Comparison of ENCODE assay signal across 31 cellular contexts in genomic region chr17:62907961-62908360, GRCh38.
"Had no signal": no experiment of that assay in that cellular context is flagged by ENCODE, and none has a peak within 500 bp of the region (broad histone marks: within the 10 kb centered on the region; RNA-seq: fewer than 3 reads in every experiment).

No MANE protein-coding gene starts in this region.

- H3K27me3 ChIP-seq: brain microvascular endothelial cell had no signal

- H3K4me1 Mint-ChIP-seq: activated CD4-positive, alpha-beta memory T cell treated with anti-CD3 and anti-CD28 coated beads, Interleukin-2, amount 10 ng/mL, durations not matched to agents 7 days and 5 days; activated CD4-positive, alpha-beta T cell treated with anti-CD3 and anti-CD28 coated beads for 36 hours; activated CD4-positive, alpha-beta T cell treated with anti-CD3 and anti-CD28 coated beads, Interleukin-2, amount 10 ng/mL, durations not matched to agents 7 days and 5 days; activated naive CD4-positive, alpha-beta T cell treated with anti-CD3 and anti-CD28 coated beads, Interleukin-2, amount 10 ng/mL, durations not matched to agents 7 days and 5 days had no signal

- H3K36me3 ChIP-seq: brain microvascular endothelial cell had no signal

- H3K4me3 Mint-ChIP-seq: activated CD4-positive, alpha-beta memory T cell treated with anti-CD3 and anti-CD28 coated beads, Interleukin-2, amount 10 ng/mL, durations not matched to agents 7 days and 5 days; activated CD4-positive, alpha-beta T cell treated with anti-CD3 and anti-CD28 coated beads for 36 hours; activated CD4-positive, alpha-beta T cell treated with anti-CD3 and anti-CD28 coated beads, Interleukin-2, amount 10 ng/mL, durations not matched to agents 7 days and 5 days; activated naive CD4-positive, alpha-beta T cell treated with anti-CD3 and anti-CD28 coated beads, Interleukin-2, amount 10 ng/mL, durations not matched to agents 7 days and 5 days; activated T-cell treated with anti-CD3 and anti-CD28 coated beads, Interleukin-2, amount 50 U/mL, for 24 hours; activated T-cell treated with anti-CD3 and anti-CD28 coated beads, Interleukin-2, amount 50 U/mL, for 72 hours; effector memory CD8-positive, alpha-beta T cell had no signal

- ATAC-seq: activated CD4-positive, alpha-beta T cell treated with anti-CD3 and anti-CD28 coated beads for 36 hours; activated naive CD4-positive, alpha-beta T cell treated with anti-CD3 and anti-CD28 coated beads, Interleukin-2, amount 50 U/mL, for 72 hours; activated T-cell treated with anti-CD3 and anti-CD28 coated beads, Interleukin-2, amount 50 U/mL, for 72 hours; effector memory CD8-positive, alpha-beta T cell had no signal

- H3K9me3 Mint-ChIP-seq: activated CD4-positive, alpha-beta memory T cell treated with anti-CD3 and anti-CD28 coated beads, Interleukin-2, amount 10 ng/mL, durations not matched to agents 7 days and 5 days; activated CD4-positive, alpha-beta T cell treated with anti-CD3 and anti-CD28 coated beads, Interleukin-2, amount 10 ng/mL, durations not matched to agents 7 days and 5 days; activated naive CD4-positive, alpha-beta T cell treated with anti-CD3 and anti-CD28 coated beads, Interleukin-2, amount 10 ng/mL, durations not matched to agents 7 days and 5 days; activated T-cell treated with anti-CD3 and anti-CD28 coated beads, Interleukin-2, amount 50 U/mL, for 24 hours had no signal

- H3K36me3 Mint-ChIP-seq: activated naive CD4-positive, alpha-beta T cell treated with anti-CD3 and anti-CD28 coated beads, Interleukin-2, amount 10 ng/mL, durations not matched to agents 7 days and 5 days; activated naive CD4-positive, alpha-beta T cell treated with anti-CD3 and anti-CD28 coated beads, Interleukin-2, amount 50 U/mL, for 72 hours had no signal

- FAIRE-seq: astrocyte, bronchial epithelial cell, colon, endometrium, endothelial cell of umbilical vein, frontal cortex had no signal

- H3K27ac ChIP-seq: brain microvascular endothelial cell, epithelial cell of prostate had no signal

- H3K27ac Mint-ChIP-seq: activated CD4-positive, alpha-beta memory T cell treated with anti-CD3 and anti-CD28 coated beads, Interleukin-2, amount 10 ng/mL, durations not matched to agents 7 days and 5 days; activated CD4-positive, alpha-beta T cell treated with anti-CD3 and anti-CD28 coated beads for 36 hours; activated CD4-positive, alpha-beta T cell treated with anti-CD3 and anti-CD28 coated beads, Interleukin-2, amount 10 ng/mL, durations not matched to agents 7 days and 5 days; activated naive CD4-positive, alpha-beta T cell treated with anti-CD3 and anti-CD28 coated beads, Interleukin-2, amount 10 ng/mL, durations not matched to agents 7 days and 5 days; activated naive CD4-positive, alpha-beta T cell treated with anti-CD3 and anti-CD28 coated beads, Interleukin-2, amount 50 U/mL, for 72 hours; activated T-cell treated with anti-CD3 and anti-CD28 coated beads, Interleukin-2, amount 50 U/mL, for 24 hours; activated T-cell treated with anti-CD3 and anti-CD28 coated beads, Interleukin-2, amount 50 U/mL, for 72 hours; effector memory CD8-positive, alpha-beta T cell had no signal

- DNase-seq: activated CD4-positive, alpha-beta memory T cell treated with anti-CD3 and anti-CD28 coated beads, Interleukin-2, amount 10 ng/mL, durations not matched to agents 7 days and 5 days; activated CD4-positive, alpha-beta T cell treated with anti-CD3 and anti-CD28 coated beads for 36 hours; activated CD4-positive, alpha-beta T cell treated with anti-CD3 and anti-CD28 coated beads, Interleukin-2, amount 10 ng/mL, durations not matched to agents 7 days and 5 days; activated CD4-positive, alpha-beta T cell treated with anti-CD3 and anti-CD28 coated beads, Interleukin-2, amount 50 U/mL, for 4 hours; activated CD4-positive, CD25-positive, alpha-beta regulatory T cell; activated CD4-positive, CD25-positive, alpha-beta regulatory T cell treated with anti-CD3 and anti-CD28 coated beads, Interleukin-2, amount 50 U/mL, for 72 hours; activated CD8-positive, alpha-beta memory T cell treated with anti-CD3 and anti-CD28 coated beads, Interleukin-2, amount 50 U/mL, for 48 hours; activated gamma-delta T cell; activated naive CD4-positive, alpha-beta T cell; activated naive CD4-positive, alpha-beta T cell treated with anti-CD3 and anti-CD28 coated beads, Interleukin-2, amount 10 ng/mL, durations not matched to agents 7 days and 5 days; activated T-cell treated with anti-CD3 and anti-CD28 coated beads for 4 hours; activated T-cell treated with anti-CD3 and anti-CD28 coated beads, Interleukin-2, amount 50 U/mL, for 24 hours; activated T-cell treated with anti-CD3 and anti-CD28 coated beads, Interleukin-2, amount 50 U/mL, for 72 hours; amniotic stem cell; anterior cingulate cortex; brain microvascular endothelial cell; cortex of kidney; dermis blood vessel endothelial cell; effector CD4-positive, alpha-beta T cell; effector memory CD8-positive, alpha-beta T cell; foreskin fibroblast; head of caudate nucleus; T-helper 2 cell had no signal
